Comparison of ENCODE assay signal across 8 cellular contexts in genomic region chr1:153967109-153967999, GRCh38. TPM values are rescaled to one million over a fixed set of nuclear protein-coding genes. Genes with fewer than 3 reads are reported as not detected.
DNase-seq lines count a peak whose midpoint lies in the region; ATAC-seq and TF ChIP-seq lines count a peak whose summit lies in the region.

TSS of gene CREB3L4 (plus strand) at chr1:153967902. CDS start at chr1:153968526, 624 bp downstream.

- H3K36me3 ChIP-seq in WERI-Rb-1: peaks cover 32% of the 10 kb centered on the region

- TF ChIP-seq CTCF in AG09319 (IDR thresholded peaks at IDR 0.05; ENCODE audit: low read depth, low read length): peak; percentile 57
- TF ChIP-seq CTCF in WERI-Rb-1 (IDR thresholded peaks at IDR 0.05; ENCODE audit: low read depth, low read length): peak; percentile 86
- TF ChIP-seq CTCF in cardiac fibroblast (IDR thresholded peaks at IDR 0.05; ENCODE audit: low read depth, low read length): peak; percentile 40

- peak within 1 kb of the TSS; percentile 98 for H3K27ac ChIP-seq in WERI-Rb-1

- H3K27ac Mint-ChIP-seq in immature natural killer cell: peak within 1 kb of the TSS; percentile 89 to 99 (median 97)

- DNase-seq in AG09319 (ENCODE audit: extremely low read depth, low read depth): peak; percentile 93
- DNase-seq in NCI-H2196 treated with DMSO at 0.1 percent for 48 hours (lab: John Stamatoyannopoulos, UW; ENCODE audit: unreplicated experiment): peak; percentile 96
- DNase-seq in WERI-Rb-1: peak; percentile 100
- DNase-seq in cardiac fibroblast (ENCODE audit: low read depth in 2 of 2): peak; percentile 99
- peak; percentile 88 to 89 (median 89) for DNase-seq in immature natural killer cell
- peak; percentile 95 for DNase-seq in smooth muscle cell of the brain vasculature (ENCODE audit: low read depth, low spot score)

- peaks cover 58 to 64% of the 10 kb centered on the region in 2 donors for H3K4me1 Mint-ChIP-seq in immature natural killer cell

- no peaks in the 10 kb centered on the region for H3K9me3 ChIP-seq in WERI-Rb-1 (ENCODE audit: severe bottlenecking)

- ATAC-seq in GM18909 (IDR thresholded peaks at IDR 0.05; ENCODE audit: poor library complexity, unreplicated experiment) (peak; percentile 73), HG03159 (IDR thresholded peaks at IDR 0.05; ENCODE audit: unreplicated experiment) (peak; percentile 67)

- no peaks in the 10 kb centered on the region for H3K36me3 Mint-ChIP-seq in immature natural killer cell

- H3K9me3 Mint-ChIP-seq in immature natural killer cell: no peaks in the 10 kb centered on the region

- peak within 1 kb of the TSS; percentile 73 for H3K4me3 ChIP-seq in WERI-Rb-1 (ENCODE audit: low read depth, low read length)
- peak within 1 kb of the TSS; percentile 64 to 67 for H3K4me3 ChIP-seq in cardiac fibroblast (replicated peaks in 1 of 2; ENCODE audit: low read depth in 2 of 2, low read length in 2 of 2)

- H3K4me3 Mint-ChIP-seq in immature natural killer cell: peak within 1 kb of the TSS; percentile 91 to 98 (median 97)

- no peaks in the 10 kb centered on the region for H3K27me3 ChIP-seq in WERI-Rb-1 (ENCODE audit: insufficient read depth, low read depth, severe bottlenecking)

- H3K27me3 Mint-ChIP-seq in immature natural killer cell (ENCODE audit: low read depth in 3 of 3): peaks cover 0 to 4% (median 3%) of the 10 kb centered on the region in 3 donors

RNA-seq across cellular contexts. Expression of gene CREB3L4, which starts in this region (rescaled TPM):
- 10 to 100 TPM; 10.0 to 17.6 (median 15.2) TPM for polyA plus RNA-seq in immature natural killer cell

Comparison
In these comparisons a context has a peak if more than half of its experiments do, and no peak if none do; other contexts are left out.
1. Peak in every context shown above with its lines: DNase-seq, ATAC-seq, H3K4me3 ChIP-seq and H3K27ac ChIP-seq.